Comparison of ENCODE assay signal across 13 cellular contexts in the genomic region with DNA sequence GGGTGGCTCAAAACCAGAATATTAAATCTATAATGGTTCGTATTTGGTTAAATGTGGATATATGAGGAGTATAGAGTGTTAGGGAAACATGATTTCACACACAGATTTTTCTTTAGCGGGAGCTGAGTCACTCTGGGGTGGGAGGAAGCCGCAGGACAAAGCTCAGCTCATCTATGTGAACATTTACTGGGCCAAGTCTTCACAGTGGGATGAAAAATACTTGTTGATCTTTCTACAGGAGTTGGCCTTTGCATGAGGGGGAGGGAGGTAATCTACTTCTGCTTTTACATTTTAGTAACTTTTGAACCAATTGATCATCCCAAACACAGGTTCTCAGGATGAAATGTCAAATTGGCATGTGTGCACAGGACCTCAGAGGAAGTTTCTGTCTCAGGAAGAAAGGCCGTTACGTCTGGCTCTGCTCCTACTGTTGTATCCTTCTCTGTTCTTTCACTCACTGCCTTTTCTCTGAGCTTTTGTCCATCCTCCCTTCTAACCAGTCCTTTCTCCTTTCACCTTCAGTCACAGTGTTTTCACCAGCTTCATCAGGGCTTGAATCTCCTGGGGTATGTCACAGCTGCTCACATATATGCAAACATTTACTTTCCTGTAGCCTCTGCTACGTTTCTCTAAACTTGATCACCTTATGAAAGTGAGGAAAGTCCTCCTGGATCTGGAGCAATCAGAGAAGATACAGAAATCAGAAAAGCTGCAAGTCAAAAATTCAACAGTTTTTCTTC.
A peak's percentile ranks its signal among the peaks of the same experiment; 100 is the strongest.
DNase-seq lines count a peak whose midpoint lies in the region; ATAC-seq and TF ChIP-seq lines count a peak whose summit lies in the region.
"Had no signal": no experiment of that assay in that cellular context is flagged by ENCODE, and none has a peak within 500 bp of the region (broad histone marks: within the 10 kb centered on the region; RNA-seq: fewer than 3 reads in every experiment).

No MANE protein-coding gene starts in this region.

- CTCF ChIA-PET in activated B cell treated with CpG ODN at 0.5 μM for 24 hours (lab: Charles Lee) = interaction anchor here (1.1 kb wide), 1 partner anchor 160 kb away, joined by 3 read pairs; no protein-coding TSS in a partner anchor

- no peak for TF ChIP-seq CTCF in activated B cell treated with CpG ODN at 0.5 μM for 24 hours (IDR thresholded peaks at IDR 0.05)
- TF ChIP-seq CTCF in CD14-positive monocyte (IDR thresholded peaks at IDR 0.05) = no peak

- ATAC-seq in activated naive CD8-positive, alpha-beta T cell treated with anti-CD3 and anti-CD28 coated beads, Interleukin-2, amount 50 U/mL, for 24 hours = no peak
- peak; percentile 70 for ATAC-seq in activated B cell treated with CpG ODN at 0.5 μM for 24 hours (ENCODE audit: low read depth)

- no peaks in the 10 kb centered on the region for H3K36me3 Mint-ChIP-seq in activated naive CD8-positive, alpha-beta T cell treated with anti-CD3 and anti-CD28 coated beads for 36 hours
- no peaks in the 10 kb centered on the region for H3K36me3 Mint-ChIP-seq in activated naive CD8-positive, alpha-beta T cell treated with anti-CD3 and anti-CD28 coated beads, Interleukin-2, amount 50 U/mL, for 24 hours (ENCODE audit: low read depth)
- H3K36me3 Mint-ChIP-seq in activated B cell treated with CpG ODN at 0.5 μM for 24 hours (ENCODE audit: low read depth) = no peaks in the 10 kb centered on the region
- H3K36me3 Mint-ChIP-seq in CD14-positive monocyte = no peaks in the 10 kb centered on the region

- no peak overlapping the region for H3K4me3 Mint-ChIP-seq in activated naive CD8-positive, alpha-beta T cell treated with anti-CD3 and anti-CD28 coated beads for 36 hours
- H3K4me3 Mint-ChIP-seq in activated naive CD8-positive, alpha-beta T cell treated with anti-CD3 and anti-CD28 coated beads, Interleukin-2, amount 50 U/mL, for 24 hours = no peak overlapping the region
- peak overlapping the region; percentile 48 for H3K4me3 Mint-ChIP-seq in activated B cell treated with CpG ODN at 0.5 μM for 24 hours
- H3K4me3 Mint-ChIP-seq in CD14-positive monocyte = no peak overlapping the region

- DNase-seq in activated naive CD8-positive, alpha-beta T cell treated with anti-CD3 and anti-CD28 coated beads for 36 hours = no peak
- DNase-seq in activated naive CD8-positive, alpha-beta T cell treated with anti-CD3 and anti-CD28 coated beads, Interleukin-2, amount 50 U/mL, for 24 hours = no peak
- no peak for DNase-seq in activated B cell treated with CpG ODN at 0.5 μM for 24 hours
- DNase-seq in left kidney (ENCODE audit: low read depth, low spot score) = peak; percentile 17
- no peak for DNase-seq in CD14-positive monocyte (ENCODE audit: low spot score)
- no peak for DNase-seq in cerebellum (ENCODE audit: low spot score)
- DNase-seq in DMS 273 (lab: John Stamatoyannopoulos, UW; ENCODE audit: unreplicated experiment) = no peak
- no peak for DNase-seq in NCI-H82 treated with DMSO at 0.1 percent for 48 hours (lab: John Stamatoyannopoulos, UW; ENCODE audit: unreplicated experiment)
- DNase-seq: activated T-cell treated with anti-CD3 and anti-CD28 coated beads, Interleukin-2, amount 50 U/mL, for 1 hour; aorta; DMS153; H7; tibial artery had no signal

- H3K9me3 Mint-ChIP-seq in activated naive CD8-positive, alpha-beta T cell treated with anti-CD3 and anti-CD28 coated beads for 36 hours = no peaks in the 10 kb centered on the region
- no peaks in the 10 kb centered on the region for H3K9me3 Mint-ChIP-seq in activated naive CD8-positive, alpha-beta T cell treated with anti-CD3 and anti-CD28 coated beads, Interleukin-2, amount 50 U/mL, for 24 hours
- no peaks in the 10 kb centered on the region for H3K9me3 Mint-ChIP-seq in activated B cell treated with CpG ODN at 0.5 μM for 24 hours
- H3K9me3 Mint-ChIP-seq in CD14-positive monocyte = peaks cover 0 to 2% (median 0%) of the 10 kb centered on the region in 7 donors

- H3K4me1 Mint-ChIP-seq in activated naive CD8-positive, alpha-beta T cell treated with anti-CD3 and anti-CD28 coated beads for 36 hours = no peaks in the 10 kb centered on the region
- H3K4me1 Mint-ChIP-seq in activated naive CD8-positive, alpha-beta T cell treated with anti-CD3 and anti-CD28 coated beads, Interleukin-2, amount 50 U/mL, for 24 hours = peaks cover 4% of the 10 kb centered on the region
- H3K4me1 Mint-ChIP-seq in activated B cell treated with CpG ODN at 0.5 μM for 24 hours (peaks cover 28% of the 10 kb centered on the region), CD14-positive monocyte (peaks cover 6% of the 10 kb centered on the region)

- no peaks in the 10 kb centered on the region for H3K27me3 Mint-ChIP-seq in activated naive CD8-positive, alpha-beta T cell treated with anti-CD3 and anti-CD28 coated beads for 36 hours
- no peaks in the 10 kb centered on the region for H3K27me3 Mint-ChIP-seq in activated naive CD8-positive, alpha-beta T cell treated with anti-CD3 and anti-CD28 coated beads, Interleukin-2, amount 50 U/mL, for 24 hours
- peaks cover 5% of the 10 kb centered on the region for H3K27me3 Mint-ChIP-seq in activated B cell treated with CpG ODN at 0.5 μM for 24 hours
- peaks cover 0 to 2% (median 1%) of the 10 kb centered on the region in 3 donors for H3K27me3 Mint-ChIP-seq in CD14-positive monocyte (ENCODE audit: low read depth in 3 of 3)

- POLR2A ChIA-PET in activated B cell treated with CpG ODN at 0.5 μM for 24 hours (lab: Charles Lee) = no interaction called here

- intact Hi-C loops in activated B cell treated with CpG ODN at 0.5 μM for 24 hours (cut with micrococcal nuclease) = loop anchor here (5.0 kb wide), 2 partner anchors 1277 to 1427 kb away; no protein-coding TSS in a partner anchor
- intact Hi-C loops in CD14-positive monocyte (cut with micrococcal nuclease) = no loop called here

- H3K27ac Mint-ChIP-seq in activated naive CD8-positive, alpha-beta T cell treated with anti-CD3 and anti-CD28 coated beads for 36 hours = peak overlapping the region; percentile 3
- H3K27ac Mint-ChIP-seq in activated naive CD8-positive, alpha-beta T cell treated with anti-CD3 and anti-CD28 coated beads, Interleukin-2, amount 50 U/mL, for 24 hours = no peak overlapping the region
- H3K27ac Mint-ChIP-seq in activated B cell treated with CpG ODN at 0.5 μM for 24 hours (peak overlapping the region; percentile 74), CD14-positive monocyte (no peak overlapping the region)

Comparison
In these comparisons a context has a peak if more than half of its experiments do, and no peak if none do; other contexts are left out.
1. H3K27ac Mint-ChIP-seq: peak in activated naive CD8-positive, alpha-beta T cell treated with anti-CD3 and anti-CD28 coated beads for 36 hours (single experiment) and activated B cell treated with CpG ODN at 0.5 μM for 24 hours (single experiment); none in activated naive CD8-positive, alpha-beta T cell treated with anti-CD3 and anti-CD28 coated beads, Interleukin-2, amount 50 U/mL, for 24 hours (single experiment) and CD14-positive monocyte (0 of 7).